ENCODE assay signal across 21 cellular contexts in genomic region chr14:32495435-32495734, GRCh38.
DNase-seq lines count a peak whose midpoint lies in the region; ATAC-seq and TF ChIP-seq lines count a peak whose summit lies in the region.
"Had no signal": no experiment of that assay in that cellular context is flagged by ENCODE, and none has a peak within 500 bp of the region (broad histone marks: within the 10 kb centered on the region; RNA-seq: fewer than 3 reads in every experiment).

No MANE protein-coding gene starts in this region.

- H3K9me2 ChIP-seq in GM23248 (ENCODE audit: insufficient read depth): no peaks in the 10 kb centered on the region

- H3K9me3 Mint-ChIP-seq in brain: no peaks in the 10 kb centered on the region
- H3K9me3 Mint-ChIP-seq: activated naive CD8-positive, alpha-beta T cell treated with anti-CD3 and anti-CD28 coated beads, Interleukin-2, amount 10 ng/mL, durations not matched to agents 7 days and 5 days; activated T-helper 2 cell treated with anti-CD3 and anti-CD28 coated beads, Interferon-gamma antibody, Interleukin-2, Interleukin-4, amounts not matched to agents 10 μg/mL and 5 μg/mL and 100 μg/mL, durations not matched to agents 14 hours and 24 hours and 36 hours had no signal

- H3K9ac ChIP-seq in GM23248: peak overlapping the region; percentile 68

- H2AFZ ChIP-seq in GM23248: peak overlapping the region; percentile 71

- peak overlapping the region; percentile 32 for H3K4me3 ChIP-seq in GM23248
- H3K4me3 ChIP-seq in skeletal muscle cell (ENCODE audit: low read depth, low read length): peak overlapping the region; percentile 18
- H3K4me3 ChIP-seq: breast epithelium, HAP-1 had no signal

- no peak for ATAC-seq in HG03045 (IDR thresholded peaks at IDR 0.05; ENCODE audit: unreplicated experiment)
- ATAC-seq in HG03432 (IDR thresholded peaks at IDR 0.05; ENCODE audit: unreplicated experiment): no peak
- ATAC-seq in HG03460 (IDR thresholded peaks at IDR 0.05; ENCODE audit: unreplicated experiment): no peak

- no peaks in the 10 kb centered on the region for H3K36me3 ChIP-seq in GM23248 (ENCODE audit: low read depth)
- H3K36me3 ChIP-seq: breast epithelium, HAP-1 had no signal

- H3K36me3 Mint-ChIP-seq in brain: no peaks in the 10 kb centered on the region
- H3K36me3 Mint-ChIP-seq: activated naive CD8-positive, alpha-beta T cell treated with anti-CD3 and anti-CD28 coated beads, Interleukin-2, amount 10 ng/mL, durations not matched to agents 7 days and 5 days; CD14-positive monocyte had no signal

- peak overlapping the region; percentile 71 for H3K27ac ChIP-seq in GM23248
- H3K27ac ChIP-seq: breast epithelium, epithelial cell of prostate had no signal

- in situ Hi-C loops in GM23248 (cut with MboI): no loop called here
- in situ Hi-C loops in G401 (cut with HindIII; ENCODE audit: low sequenced_read_pairs): no loop called here

- H3K4me1 Mint-ChIP-seq in brain: peaks cover 69% of the 10 kb centered on the region
- H3K4me1 Mint-ChIP-seq: activated naive CD8-positive, alpha-beta T cell treated with anti-CD3 and anti-CD28 coated beads, Interleukin-2, amount 10 ng/mL, durations not matched to agents 7 days and 5 days; CD14-positive monocyte had no signal

- H3K4me2 ChIP-seq in GM23248 (ENCODE audit: unreplicated experiment): peak overlapping the region; percentile 55

- no peaks in the 10 kb centered on the region for H3K79me2 ChIP-seq in GM23248 (ENCODE audit: insufficient read depth)

- no peaks in the 10 kb centered on the region for H3K27me3 Mint-ChIP-seq in brain
- H3K27me3 Mint-ChIP-seq: activated naive CD8-positive, alpha-beta T cell treated with anti-CD3 and anti-CD28 coated beads, Interleukin-2, amount 10 ng/mL, durations not matched to agents 7 days and 5 days had no signal

- WGBS in GM23248 (ENCODE audit: low coverage in 1 of 2, low lambda C conversion rate in 2 of 2, missing lambda C conversion rate in 2 of 2), 2 experiments: 56 to 63% methylated on average over 6 of the region's 6 CpGs

- H3F3A ChIP-seq in GM23248 (ENCODE audit: insufficient read depth): peaks cover 25% of the 10 kb centered on the region; the same call in 1 of the 2 replicates

- no peak for TF ChIP-seq CTCF in brain (conservative IDR thresholded peaks at IDR 0.05)

- H4K20me1 ChIP-seq in GM23248 (ENCODE audit: insufficient read depth): no peaks in the 10 kb centered on the region

- no peaks in the 10 kb centered on the region for H3K27me3 ChIP-seq in GM23248 (replicated peaks; ENCODE audit: insufficient read depth)
- H3K27me3 ChIP-seq: breast epithelium had no signal

- H3K4me3 Mint-ChIP-seq in brain: peak overlapping the region in 2 of 5 experiments; percentile 69 to 87
- H3K4me3 Mint-ChIP-seq: activated naive CD8-positive, alpha-beta T cell treated with anti-CD3 and anti-CD28 coated beads, Interleukin-2, amount 10 ng/mL, durations not matched to agents 7 days and 5 days; CD14-positive monocyte had no signal

- DNase-seq in GM23248: no peak
- peak; percentile 55 for DNase-seq in inferior parietal cortex (ENCODE audit: extremely low spot score)
- no peak for DNase-seq in skeletal muscle cell (ENCODE audit: low read depth)
- no peak for DNase-seq in G401 (ENCODE audit: low spot score)
- DNase-seq: activated naive CD8-positive, alpha-beta T cell treated with anti-CD3 and anti-CD28 coated beads, Interleukin-2, amount 10 ng/mL, durations not matched to agents 7 days and 5 days; KBM-7; NCI-H1048; NCI-H1930; NCI-H226; occipital lobe; small intestine; stimulated activated CD4-positive, alpha-beta T cell treated with anti-CD3 and anti-CD28 coated beads, Interleukin-4, amount 100 ng/mL, for 4 hours had no signal

- H3K9me3 ChIP-seq in GM23248 (ENCODE audit: low read depth): no peaks in the 10 kb centered on the region
- H3K9me3 ChIP-seq: breast epithelium, HAP-1 had no signal

- peaks cover 30% of the 10 kb centered on the region for H3K4me1 ChIP-seq in GM23248 (ENCODE audit: insufficient read depth)
- H3K4me1 ChIP-seq: breast epithelium, HAP-1 had no signal

- H3K27ac Mint-ChIP-seq in brain: peak overlapping the region in 3 of 5 experiments; percentile 16 to 90 (median 50)
- H3K27ac Mint-ChIP-seq: activated naive CD8-positive, alpha-beta T cell treated with anti-CD3 and anti-CD28 coated beads, Interleukin-2, amount 10 ng/mL, durations not matched to agents 7 days and 5 days; activated T-helper 2 cell treated with anti-CD3 and anti-CD28 coated beads, Interferon-gamma antibody, Interleukin-2, Interleukin-4, amounts not matched to agents 10 μg/mL and 5 μg/mL and 100 μg/mL, durations not matched to agents 14 hours and 24 hours and 36 hours; CD14-positive monocyte had no signal
